Comparison of ENCODE assay signal across 8 cellular contexts in genomic region chr12:49200882-49201594, GRCh38. TPM values are rescaled to one million over a fixed set of nuclear protein-coding genes. Genes with fewer than 3 reads are reported as not detected.
DNase-seq lines count a peak whose midpoint lies in the region; ATAC-seq and TF ChIP-seq lines count a peak whose summit lies in the region.

No MANE protein-coding gene starts in this region.

- H3K36me3 ChIP-seq in OCI-LY3 (replicated peaks; ENCODE audit: low read depth, low read length) (no peaks in the 10 kb centered on the region), kidney epithelial cell (ENCODE audit: control insufficient read depth, insufficient read depth, low read length) (no peaks in the 10 kb centered on the region)

- H4K20me1 ChIP-seq in OCI-LY3 (ENCODE audit: insufficient read depth, low read length), result no peaks in the 10 kb centered on the region

- H3K36me3 Mint-ChIP-seq in stimulated activated naive CD8-positive, alpha-beta T cell treated with anti-CD3 and anti-CD28 coated beads, Interleukin-15, Interleukin-2, amounts not matched to agents 100 ng/mL and 50 ng/mL, for 24 hours (ENCODE audit: low read depth), result no peaks in the 10 kb centered on the region

- DNase-seq in DMS 273 (lab: John Stamatoyannopoulos, UW; ENCODE audit: unreplicated experiment) (peak; percentile 84), KG1 (lab: John Stamatoyannopoulos, UW) (peak; percentile 38), kidney epithelial cell (ENCODE audit: low read depth) (peak; percentile 51), GM19238 (ENCODE audit: insufficient read length, low spot score) (no peak)
- DNase-seq in central memory CD4-positive, alpha-beta T cell, result peak; percentile 42

- H3K27ac ChIP-seq in OCI-LY3 (ENCODE audit: low read length), result no peak overlapping the region

- peak overlapping the region; percentile 12 for H3K27ac Mint-ChIP-seq in stimulated activated naive CD8-positive, alpha-beta T cell treated with anti-CD3 and anti-CD28 coated beads, Interleukin-15, Interleukin-2, amounts not matched to agents 100 ng/mL and 50 ng/mL, for 24 hours

- H3K4me1 Mint-ChIP-seq in stimulated activated naive CD8-positive, alpha-beta T cell treated with anti-CD3 and anti-CD28 coated beads, Interleukin-15, Interleukin-2, amounts not matched to agents 100 ng/mL and 50 ng/mL, for 24 hours (ENCODE audit: low read depth), result peaks cover 16% of the 10 kb centered on the region

- no peak for TF ChIP-seq CTCF in OCI-LY3 (IDR thresholded peaks at IDR 0.05; ENCODE audit: low read depth, low read length)
- no peak for TF ChIP-seq CTCF in kidney epithelial cell (IDR thresholded peaks at IDR 0.05; ENCODE audit: insufficient read depth, low read length, poor library complexity, severe bottlenecking)

- H2AFZ ChIP-seq in OCI-LY3 (ENCODE audit: low read depth, low read length), result no peak overlapping the region; the same call in 1 of the 2 replicates

- peaks cover 11% of the 10 kb centered on the region for H3K4me1 ChIP-seq in OCI-LY3 (ENCODE audit: low read length)

- no peaks in the 10 kb centered on the region for H3K27me3 Mint-ChIP-seq in stimulated activated naive CD8-positive, alpha-beta T cell treated with anti-CD3 and anti-CD28 coated beads, Interleukin-15, Interleukin-2, amounts not matched to agents 100 ng/mL and 50 ng/mL, for 24 hours

- H3K79me2 ChIP-seq in OCI-LY3 (ENCODE audit: low read length), result no peaks in the 10 kb centered on the region

- ATAC-seq in GM21515 (IDR thresholded peaks at IDR 0.05; ENCODE audit: unreplicated experiment), result no peak

- peak overlapping the region; percentile 25 for H3K4me3 Mint-ChIP-seq in stimulated activated naive CD8-positive, alpha-beta T cell treated with anti-CD3 and anti-CD28 coated beads, Interleukin-15, Interleukin-2, amounts not matched to agents 100 ng/mL and 50 ng/mL, for 24 hours

- H3K4me3 ChIP-seq in OCI-LY3 (ENCODE audit: low read length) (0 out of 2 replicates have a peak overlapping the region, but pooled peaks have one; percentile 20), kidney epithelial cell (ENCODE audit: low read depth, low read length) (no peak overlapping the region)

- H3K9ac ChIP-seq in OCI-LY3 (ENCODE audit: low read length), result no peak overlapping the region

- H3K9me3 ChIP-seq in OCI-LY3 (ENCODE audit: insufficient read depth, low read length), result no peaks in the 10 kb centered on the region

- H3K4me2 ChIP-seq in OCI-LY3 (ENCODE audit: low read length), result peak overlapping the region; percentile 49

- H3K27me3 ChIP-seq in OCI-LY3 (ENCODE audit: low read depth, low read length) (peaks cover 10% of the 10 kb centered on the region), kidney epithelial cell (ENCODE audit: control insufficient read depth, insufficient read depth, low read length) (no peaks in the 10 kb centered on the region)

- H3K9me3 Mint-ChIP-seq in stimulated activated naive CD8-positive, alpha-beta T cell treated with anti-CD3 and anti-CD28 coated beads, Interleukin-15, Interleukin-2, amounts not matched to agents 100 ng/mL and 50 ng/mL, for 24 hours, result no peaks in the 10 kb centered on the region

RNA-seq across cellular contexts. Expression of gene TUBA1A, which starts 12.2 kb away (rescaled TPM):
- total RNA-seq in kidney epithelial cell, result 883 and 997 TPM in 2 replicates
